Comparison of ENCODE assay signal across 12 cellular contexts in the genomic region with DNA sequence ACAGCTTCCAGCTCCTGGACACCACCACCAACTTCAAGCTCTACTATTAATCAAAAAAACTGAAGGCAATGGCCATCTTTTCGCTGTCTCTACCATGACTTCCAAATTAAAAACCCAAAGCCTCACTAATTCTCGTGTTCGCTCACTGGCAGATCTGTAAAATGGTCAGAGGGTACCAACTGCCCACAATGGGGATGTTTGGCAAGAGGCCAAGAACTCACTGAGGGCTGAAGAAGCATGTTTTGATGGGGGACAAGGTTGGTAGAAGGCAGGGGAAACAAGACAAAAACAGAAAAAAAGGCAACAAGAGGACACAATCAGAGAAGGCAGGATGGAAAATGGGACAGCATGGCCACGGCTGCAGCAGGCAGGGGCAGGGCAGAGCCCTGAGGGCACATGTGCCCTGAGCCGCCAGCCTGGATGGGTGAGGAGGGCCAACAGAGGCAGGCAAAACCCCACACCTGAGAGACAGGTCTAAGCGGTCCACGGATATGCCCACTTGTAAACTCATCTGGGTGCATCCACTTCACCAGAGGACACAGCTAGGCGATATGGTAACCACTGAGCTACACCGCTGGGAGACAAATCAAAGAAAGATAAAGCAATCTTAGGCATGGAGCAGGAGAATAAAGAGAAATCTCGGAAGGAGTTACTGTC. TPM values are rescaled to one million over a fixed set of nuclear protein-coding genes. Genes with fewer than 3 reads are reported as not detected.
DNase-seq lines count a peak whose midpoint lies in the region; ATAC-seq and TF ChIP-seq lines count a peak whose summit lies in the region.
"Had no signal": no experiment of that assay in that cellular context is flagged by ENCODE, and none has a peak within 500 bp of the region (broad histone marks: within the 10 kb centered on the region; RNA-seq: fewer than 3 reads in every experiment).

No MANE protein-coding gene starts in this region.

- DNase-seq in CD4-positive, CD25-positive, alpha-beta regulatory T cell: no peak
- DNase-seq in HCT116 (ENCODE audit: low read depth, low spot score) (no peak), nephron progenitor cell (no peak), HPDE6-E6E7 (ENCODE audit: extremely low spot score) (no peak)
- DNase-seq in activated naive CD8-positive, alpha-beta T cell treated with anti-CD3 and anti-CD28 coated beads, Interleukin-2, amount 50 U/mL, for 24 hours: no peak
- DNase-seq: activated naive CD4-positive, alpha-beta T cell; colonic mucosa; NCI-H69; SIG-M5 had no signal

- H3K9ac ChIP-seq in HCT116 (ENCODE audit: low read length): peak overlapping the region; percentile 29; the same call in 1 of the 2 replicates

- ATAC-seq in CD4-positive, CD25-positive, alpha-beta regulatory T cell (ENCODE audit: low read depth in 2 of 2): no peak
- ATAC-seq in HCT116: no peak
- no peak for ATAC-seq in activated naive CD8-positive, alpha-beta T cell treated with anti-CD3 and anti-CD28 coated beads, Interleukin-2, amount 50 U/mL, for 24 hours
- no peak for ATAC-seq in GM21360 (IDR thresholded peaks at IDR 0.05; ENCODE audit: unreplicated experiment)
- no peak for ATAC-seq in HG03039 (IDR thresholded peaks at IDR 0.05; ENCODE audit: unreplicated experiment)

- TF ChIP-seq CTCF in HCT116 (IDR thresholded peaks at IDR 0.05 in 2 of 3, conservative IDR thresholded peaks at IDR 0.05 in 1 of 3; ENCODE audit: borderline replicate concordance in 1 of 3, insufficient read depth in 1 of 3, low read depth in 2 of 3, low read length in 2 of 3): no peak
- no peak for TF ChIP-seq CTCF in nephron progenitor cell (IDR thresholded peaks at IDR 0.05)

- H3K9me2 ChIP-seq in HCT116 (ENCODE audit: insufficient read depth): no peaks in the 10 kb centered on the region

- H3K27ac ChIP-seq in CD4-positive, CD25-positive, alpha-beta regulatory T cell (ENCODE audit: insufficient read depth, low read length, poor library complexity, severe bottlenecking): no peak overlapping the region
- H3K27ac ChIP-seq in HCT116 (ENCODE audit: low read depth, low read length): peak overlapping the region; percentile 41; the same call in 1 of the 2 replicates
- H3K27ac ChIP-seq: colonic mucosa, suprapubic skin had no signal

- RAD21 ChIA-PET in HCT116 (lab: Charles Lee; ENCODE audit: low non-redundant PET in 1 of 2, low total read pairs in 2 of 2, uncharacterized antibody in 2 of 2, unreplicated experiment in 2 of 2): no interaction called here

- no TSS peak for BruUV-seq in HCT116 (replicated peaks; lab: Mats Ljungman, UMichigan)

- peaks cover under 1% of the 10 kb centered on the region for H3K36me3 ChIP-seq in CD4-positive, CD25-positive, alpha-beta regulatory T cell (ENCODE audit: control insufficient read depth, insufficient read depth, low read length)
- no peaks in the 10 kb centered on the region; a peak in 1 of 4 replicates for H3K36me3 ChIP-seq in HCT116 (ENCODE audit: control insufficient read depth in 1 of 2, insufficient read depth in 2 of 2, low read length in 2 of 2)
- H3K36me3 ChIP-seq: colonic mucosa had no signal

- TF ChIP-seq RAD21 in HCT116 (IDR thresholded peaks at IDR 0.05; ENCODE audit: low read depth): no peak

- no peaks in the 10 kb centered on the region for H3K9me3 Mint-ChIP-seq in CD4-positive, CD25-positive, alpha-beta regulatory T cell
- no peaks in the 10 kb centered on the region for H3K9me3 Mint-ChIP-seq in activated naive CD8-positive, alpha-beta T cell treated with anti-CD3 and anti-CD28 coated beads, Interleukin-2, amount 50 U/mL, for 24 hours
- H3K9me3 Mint-ChIP-seq in nephron progenitor cell: no peaks in the 10 kb centered on the region

- no peaks in the 10 kb centered on the region for H3K27me3 ChIP-seq in CD4-positive, CD25-positive, alpha-beta regulatory T cell (ENCODE audit: control insufficient read depth, insufficient read depth, low read length)
- no peaks in the 10 kb centered on the region for H3K27me3 ChIP-seq in HCT116 (ENCODE audit: insufficient read depth, low read length)
- H3K27me3 ChIP-seq: colonic mucosa, suprapubic skin had no signal

- no peak for TF ChIP-seq POLR2A in HCT116 (IDR thresholded peaks at IDR 0.05; ENCODE audit: borderline replicate concordance, extremely low read depth, insufficient read depth, insufficient read length)

- POLR2A ChIA-PET in HCT116 (lab: Charles Lee): interaction anchor here (1.0 to 3.7 kb wide), 3 partner anchors 9 to 94 kb away, joined by 3 to 16 read pairs (median 3); partner anchors contain the start of gene HBEGF

- peak overlapping the region in 2 of 4 donors; percentile 11 to 23 for H3K4me3 Mint-ChIP-seq in CD4-positive, CD25-positive, alpha-beta regulatory T cell
- no peak overlapping the region for H3K4me3 Mint-ChIP-seq in activated naive CD8-positive, alpha-beta T cell treated with anti-CD3 and anti-CD28 coated beads, Interleukin-2, amount 50 U/mL, for 24 hours
- H3K4me3 Mint-ChIP-seq in nephron progenitor cell: no peak overlapping the region

- peak overlapping the region in 2 of 3 donors; percentile 74 to 85 for H3K27ac Mint-ChIP-seq in CD4-positive, CD25-positive, alpha-beta regulatory T cell
- peak overlapping the region; percentile 74 for H3K27ac Mint-ChIP-seq in activated naive CD8-positive, alpha-beta T cell treated with anti-CD3 and anti-CD28 coated beads, Interleukin-2, amount 50 U/mL, for 24 hours
- H3K27ac Mint-ChIP-seq in nephron progenitor cell: peak overlapping the region; percentile 50

- peaks cover 24 to 36% (median 33%) of the 10 kb centered on the region in 4 donors for H3K4me1 Mint-ChIP-seq in CD4-positive, CD25-positive, alpha-beta regulatory T cell
- peaks cover 30% of the 10 kb centered on the region for H3K4me1 Mint-ChIP-seq in activated naive CD8-positive, alpha-beta T cell treated with anti-CD3 and anti-CD28 coated beads, Interleukin-2, amount 50 U/mL, for 24 hours
- H3K4me1 Mint-ChIP-seq in nephron progenitor cell: peaks cover 10% of the 10 kb centered on the region

- H3K36me3 Mint-ChIP-seq in CD4-positive, CD25-positive, alpha-beta regulatory T cell: peaks cover 23% of the 10 kb centered on the region
- peaks cover 11% of the 10 kb centered on the region for H3K36me3 Mint-ChIP-seq in activated naive CD8-positive, alpha-beta T cell treated with anti-CD3 and anti-CD28 coated beads, Interleukin-2, amount 50 U/mL, for 24 hours (ENCODE audit: low read depth)
- peaks cover 33% of the 10 kb centered on the region for H3K36me3 Mint-ChIP-seq in nephron progenitor cell (ENCODE audit: low read depth)

- peaks cover 39% of the 10 kb centered on the region; the same call in 1 of the 2 replicates for H3K79me2 ChIP-seq in HCT116 (ENCODE audit: insufficient read depth, low read length)

- H3K4me1 ChIP-seq in CD4-positive, CD25-positive, alpha-beta regulatory T cell (ENCODE audit: control insufficient read depth, insufficient read depth, low read length, poor library complexity, severe bottlenecking): peaks cover 18% of the 10 kb centered on the region
- H3K4me1 ChIP-seq in HCT116 (ENCODE audit: control insufficient read depth in 1 of 2, insufficient read depth in 2 of 2, low read length in 2 of 2): peaks cover 13 to 35% of the 10 kb centered on the region in 2 experiments

- no peak overlapping the region for H3K4me3 ChIP-seq in CD4-positive, CD25-positive, alpha-beta regulatory T cell (ENCODE audit: low read depth, low read length)
- no peak overlapping the region for H3K4me3 ChIP-seq in HCT116 (replicated peaks in 1 of 2; ENCODE audit: low read depth in 1 of 2, low read length in 2 of 2)
- H3K4me3 ChIP-seq: colonic mucosa, suprapubic skin had no signal

- CTCF ChIA-PET in HCT116 (lab: Charles Lee): interaction anchor here (0.6 to 2.9 kb wide), 4 partner anchors 8 to 94 kb away, joined by 3 to 12 read pairs (median 4); partner anchors contain the start of gene HBEGF

- no peaks in the 10 kb centered on the region for H4K20me1 ChIP-seq in HCT116 (ENCODE audit: insufficient read depth)

- peak overlapping the region; percentile 58 for H3K4me2 ChIP-seq in HCT116 (ENCODE audit: low read length)

- H3K27me3 Mint-ChIP-seq in CD4-positive, CD25-positive, alpha-beta regulatory T cell: no peaks in the 10 kb centered on the region
- no peaks in the 10 kb centered on the region for H3K27me3 Mint-ChIP-seq in activated naive CD8-positive, alpha-beta T cell treated with anti-CD3 and anti-CD28 coated beads, Interleukin-2, amount 50 U/mL, for 24 hours
- H3K27me3 Mint-ChIP-seq in nephron progenitor cell (ENCODE audit: low read depth, poor library complexity): no peaks in the 10 kb centered on the region

- intact Hi-C loops in HCT116 (cut with micrococcal nuclease): loop anchor here (10.0 kb wide), 1 partner anchor 392 kb away; the partner anchor contains the start of genes IK and NDUFA2

- H2AFZ ChIP-seq in HCT116 (ENCODE audit: low read depth, low read length, poor library complexity, severe bottlenecking): no peak overlapping the region

- no peaks in the 10 kb centered on the region for H3K9me3 ChIP-seq in CD4-positive, CD25-positive, alpha-beta regulatory T cell (ENCODE audit: control insufficient read depth in 2 of 2, low read length in 2 of 2)
- no peaks in the 10 kb centered on the region for H3K9me3 ChIP-seq in HCT116 (ENCODE audit: control insufficient read depth in 1 of 2, insufficient read depth in 1 of 2, low read depth in 1 of 2, low read length in 2 of 2)
- H3K9me3 ChIP-seq: colonic mucosa, suprapubic skin had no signal

TF ChIP-seq in HCT116, 20 proteins besides CTCF, POLR2A, EP300 and RAD21:
- TF ChIP-seq SP1 (IDR thresholded peaks at IDR 0.05; ENCODE audit: low read depth) (no peak), EGR1 (IDR thresholded peaks at IDR 0.05; ENCODE audit: low read depth) (no peak), ELF1 (IDR thresholded peaks at IDR 0.05; ENCODE audit: borderline replicate concordance, low read depth) (no peak)

RNA-seq across cellular contexts. Expression of gene PFDN1, which starts 50.3 kb away (rescaled TPM):
- 34.3 TPM for total RNA-seq in CD4-positive, CD25-positive, alpha-beta regulatory T cell
- polyA plus RNA-seq in CD4-positive, CD25-positive, alpha-beta regulatory T cell: 100 to 1,000 TPM; 107 to 152 (median 120) TPM
- total RNA-seq in HCT116 (2021; ENCODE audit: unreplicated experiment): 48.9 TPM
- polyA plus RNA-seq in HCT116 (2012): 48.8 and 63.0 TPM in 2 replicates
